ENCODE assay signal across 13 cellular contexts in the genomic region with DNA sequence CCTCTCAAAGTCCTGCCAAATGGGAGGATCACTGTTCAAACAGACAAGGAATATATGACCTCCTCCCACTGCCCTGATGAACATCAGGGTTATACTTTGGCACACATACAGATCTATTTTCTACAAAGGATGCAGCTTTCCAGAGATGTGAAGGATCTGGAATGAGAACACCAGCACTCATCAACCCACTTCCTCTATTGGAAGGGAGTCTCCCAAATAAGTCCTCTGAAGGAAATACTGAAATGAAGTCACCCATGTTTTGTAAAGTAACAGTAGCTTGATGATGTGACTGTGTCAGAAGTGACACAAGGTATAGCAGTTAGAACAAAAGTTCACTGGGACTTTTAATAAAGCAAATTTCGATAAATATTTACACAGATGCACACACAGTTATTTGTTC.
A peak's percentile ranks its signal among the peaks of the same experiment; 100 is the strongest.
DNase-seq lines count a peak whose midpoint lies in the region; ATAC-seq and TF ChIP-seq lines count a peak whose summit lies in the region.
"Had no signal": no experiment of that assay in that cellular context is flagged by ENCODE, and none has a peak within 500 bp of the region (broad histone marks: within the 10 kb centered on the region; RNA-seq: fewer than 3 reads in every experiment).

No MANE protein-coding gene starts in this region.

- peaks cover 0 to 38% (median 17%) of the 10 kb centered on the region in 4 donors for H3K4me1 ChIP-seq in right lobe of liver
- H3K4me1 ChIP-seq in upper lobe of right lung = peaks cover 47% of the 10 kb centered on the region

- H3K4me3 ChIP-seq in brain microvascular endothelial cell (ENCODE audit: low read depth, low read length) (no peak overlapping the region), right lobe of liver (no peak overlapping the region), upper lobe of right lung (no peak overlapping the region)

- no peaks in the 10 kb centered on the region for H3K9me3 ChIP-seq in right lobe of liver
- no peaks in the 10 kb centered on the region for H3K9me3 ChIP-seq in upper lobe of right lung

- no peaks in the 10 kb centered on the region for H3K27me3 ChIP-seq in brain microvascular endothelial cell (replicated peaks)
- no peaks in the 10 kb centered on the region for H3K27me3 ChIP-seq in right lobe of liver
- H3K27me3 ChIP-seq in upper lobe of right lung = no peaks in the 10 kb centered on the region

- DNase-seq in NCI-H510A treated with DMSO at 0.1 percent for 48 hours (lab: John Stamatoyannopoulos, UW) = peak; percentile 32
- DNase-seq in NCI-H510A (lab: John Stamatoyannopoulos, UW) = no peak
- no peak for DNase-seq in brain microvascular endothelial cell
- DNase-seq in right lobe of liver = no peak
- DNase-seq in upper lobe of right lung = no peak
- DNase-seq in KBM-7 = no peak
- DNase-seq in HuH-7 (ENCODE audit: low spot score) = no peak
- DNase-seq: ACHN; stimulated activated CD4-positive, alpha-beta T cell treated with anti-CD3 and anti-CD28 coated beads, Interleukin-2, amount 100 ng/mL, for 24 hours; substantia nigra; T-cell had no signal

- intact Hi-C loops in right lobe of liver (cut with DNase I) = no loop called here
- intact Hi-C loops in upper lobe of right lung (cut with DNase I) = no loop called here

- H3K36me3 ChIP-seq in brain microvascular endothelial cell (replicated peaks) (peaks cover 13% of the 10 kb centered on the region), right lobe of liver (peaks cover 0 to 7% (median 0%) of the 10 kb centered on the region in 4 donors), upper lobe of right lung (peaks cover 15% of the 10 kb centered on the region)

- WGBS in right lobe of liver (ENCODE audit: insufficient coverage, low coverage, low lambda C conversion rate, missing lambda C conversion rate) = 8% methylated on average over 1 of the region's 1 CpG

- ATAC-seq in right lobe of liver (peak; percentile 55 to 84 (median 73)), upper lobe of right lung (peak; percentile 76), HG02759 (IDR thresholded peaks at IDR 0.05; ENCODE audit: unreplicated experiment) (no peak)
- ATAC-seq: T-cell had no signal

- H3K27ac ChIP-seq in brain microvascular endothelial cell = peak overlapping the region; percentile 60
- H3K27ac ChIP-seq in right lobe of liver = peak overlapping the region in 2 of 3 donors; percentile 3 to 39
- peak overlapping the region; percentile 53 for H3K27ac ChIP-seq in upper lobe of right lung
- H3K27ac ChIP-seq: HL-60 had no signal

- no peak for TF ChIP-seq CTCF in brain microvascular endothelial cell (IDR thresholded peaks at IDR 0.05; ENCODE audit: low read depth, low read length, missing control alignments)
- no peak for TF ChIP-seq CTCF in right lobe of liver (IDR thresholded peaks at IDR 0.05)
- TF ChIP-seq CTCF in upper lobe of right lung (IDR thresholded peaks at IDR 0.05) = no peak

- no peak for TF ChIP-seq POLR2A in right lobe of liver (IDR thresholded peaks at IDR 0.05)

- in situ Hi-C loops in brain microvascular endothelial cell (cut with HindIII; ENCODE audit: low pct_ligation_motif_present, low sequenced_read_pairs) = loop anchor here (25.0 kb wide), 1 partner anchor 94 kb away; no protein-coding TSS in a partner anchor
- in situ Hi-C loops in KBM-7 (cut with MboI; ENCODE audit: low pct_unique_long_range_greater_than_20kb, low sequenced_read_pairs) = no loop called here
